Comparison of ENCODE assay signal across 1 cellular context in the genomic region with DNA sequence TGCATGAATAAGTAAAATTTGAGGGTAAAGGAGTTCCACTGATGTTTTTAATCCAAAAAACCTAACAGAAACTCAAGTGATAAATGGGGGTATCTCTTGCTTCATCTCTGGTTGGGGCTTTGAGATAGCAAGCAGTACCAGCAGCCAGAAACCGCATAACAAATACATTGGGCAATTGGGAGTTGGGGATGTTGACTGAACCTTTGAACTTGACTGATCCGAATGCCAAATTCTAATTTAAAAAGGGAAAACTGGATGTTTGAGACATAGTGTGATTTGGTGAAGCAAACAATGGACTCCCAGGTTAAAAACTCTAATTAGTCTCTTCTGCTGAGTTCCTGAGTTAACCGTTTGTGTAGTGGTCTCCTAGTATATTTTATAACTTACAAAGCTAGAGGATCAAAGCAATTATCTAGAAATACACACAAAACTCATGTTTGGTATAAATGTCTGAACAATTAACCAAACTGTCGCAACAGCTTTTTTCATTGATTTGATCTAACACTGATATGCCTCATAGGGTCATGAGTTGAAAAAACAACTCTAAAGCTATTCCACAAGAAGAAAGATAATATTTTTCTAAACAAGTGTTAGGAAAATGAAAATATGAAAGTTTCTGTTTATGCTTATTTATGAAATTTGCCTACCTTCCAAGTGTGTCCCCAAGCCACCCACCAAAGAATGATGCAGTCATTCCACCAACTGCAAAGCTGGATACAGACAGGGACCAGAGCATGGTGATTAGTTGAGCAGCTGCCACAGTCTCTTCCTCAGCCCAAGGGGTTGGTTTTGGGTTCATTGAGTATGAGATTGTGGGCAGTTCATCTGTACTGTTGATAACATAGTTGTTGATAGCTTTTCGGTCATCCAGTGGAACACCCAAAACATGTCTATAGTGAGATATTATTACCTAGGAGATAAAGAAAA.
TF ChIP-seq lines count a peak whose summit lies in the region.

No MANE protein-coding gene starts in this region.

TF ChIP-seq in HepG2, 621 proteins besides CTCF, POLR2A, EP300 and RAD21 (continued from another document and continues in another):
- TF ChIP-seq, protein P1, sequence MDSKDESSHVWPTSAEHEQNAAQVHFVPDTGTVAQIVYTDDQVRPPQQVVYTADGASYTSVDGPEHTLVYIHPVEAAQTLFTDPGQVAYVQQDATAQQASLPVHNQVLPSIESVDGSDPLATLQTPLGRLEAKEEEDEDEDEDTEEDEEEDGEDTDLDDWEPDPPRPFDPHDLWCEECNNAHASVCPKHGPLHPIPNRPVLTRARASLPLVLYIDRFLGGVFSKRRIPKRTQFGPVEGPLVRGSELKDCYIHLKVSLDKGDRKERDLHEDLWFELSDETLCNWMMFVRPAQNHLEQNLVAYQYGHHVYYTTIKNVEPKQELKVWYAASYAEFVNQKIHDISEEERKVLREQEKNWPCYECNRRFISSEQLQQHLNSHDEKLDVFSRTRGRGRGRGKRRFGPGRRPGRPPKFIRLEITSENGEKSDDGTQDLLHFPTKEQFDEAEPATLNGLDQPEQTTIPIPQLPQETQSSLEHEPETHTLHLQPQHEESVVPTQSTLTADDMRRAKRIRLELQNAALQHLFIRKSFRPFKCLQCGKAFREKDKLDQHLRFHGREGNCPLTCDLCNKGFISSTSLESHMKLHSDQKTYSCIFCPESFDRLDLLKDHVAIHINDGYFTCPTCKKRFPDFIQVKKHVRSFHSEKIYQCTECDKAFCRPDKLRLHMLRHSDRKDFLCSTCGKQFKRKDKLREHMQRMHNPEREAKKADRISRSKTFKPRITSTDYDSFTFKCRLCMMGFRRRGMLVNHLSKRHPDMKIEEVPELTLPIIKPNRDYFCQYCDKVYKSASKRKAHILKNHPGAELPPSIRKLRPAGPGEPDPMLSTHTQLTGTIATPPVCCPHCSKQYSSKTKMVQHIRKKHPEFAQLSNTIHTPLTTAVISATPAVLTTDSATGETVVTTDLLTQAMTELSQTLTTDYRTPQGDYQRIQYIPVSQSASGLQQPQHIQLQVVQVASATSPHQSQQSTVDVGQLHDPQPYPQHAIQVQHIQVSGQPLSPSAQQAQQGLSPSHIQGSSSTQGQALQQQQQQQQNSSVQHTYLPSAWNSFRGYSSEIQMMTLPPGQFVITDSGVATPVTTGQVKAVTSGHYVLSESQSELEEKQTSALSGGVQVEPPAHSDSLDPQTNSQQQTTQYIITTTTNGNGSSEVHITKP (CRISPR knock-in tag; IDR thresholded peaks at IDR 0.05; ENCODE audit: low read depth), result peak; percentile 33; the same call in 1 of the 2 replicates
- TF ChIP-seq GATAD2A (CRISPR knock-in tag; IDR thresholded peaks at IDR 0.05) (peak; percentile 98), DNMT3B (CRISPR knock-in tag; conservative IDR thresholded peaks at IDR 0.05) (no peak), ZSCAN21 (CRISPR knock-in tag; IDR thresholded peaks at IDR 0.05; ENCODE audit: borderline replicate concordance) (no peak), AGO2 (optimal IDR thresholded peaks at IDR 0.05; ENCODE audit: low read depth, low read length) (no peak), ZNF224 (CRISPR knock-in tag; IDR thresholded peaks at IDR 0.05) (no peak; the same call in 1 of the 2 replicates), SP5 (CRISPR knock-in tag; IDR thresholded peaks at IDR 0.05; ENCODE audit: borderline replicate concordance, low read depth) (peak; percentile 73), CBFB (CRISPR knock-in tag; IDR thresholded peaks at IDR 0.05) (peak; percentile 100), RARG (CRISPR knock-in tag; IDR thresholded peaks at IDR 0.05; ENCODE audit: low read depth) (no peak), NRL (CRISPR knock-in tag; IDR thresholded peaks at IDR 0.05; ENCODE audit: borderline replicate concordance) (no peak), RFX3 (CRISPR knock-in tag; IDR thresholded peaks at IDR 0.05) (no peak), LCORL (IDR thresholded peaks at IDR 0.05) (peak; percentile 97), LCORL (CRISPR knock-in tag; IDR thresholded peaks at IDR 0.05) (peak; percentile 97), ZNF550 (CRISPR knock-in tag; IDR thresholded peaks at IDR 0.05; ENCODE audit: borderline replicate concordance) (no peak), NCOA5 (CRISPR knock-in tag; IDR thresholded peaks at IDR 0.05) (no peak), RAD51 (IDR thresholded peaks at IDR 0.05; ENCODE audit: borderline replicate concordance) (no peak), ZSCAN29 (CRISPR knock-in tag; conservative IDR thresholded peaks at IDR 0.05) (no peak), TOE1 (CRISPR knock-in tag; IDR thresholded peaks at IDR 0.05) (no peak), FIP1L1 (IDR thresholded peaks at IDR 0.05; ENCODE audit: borderline replicate concordance, insufficient read depth, low read depth, low read length) (no peak), HNRNPK (IDR thresholded peaks at IDR 0.05; ENCODE audit: low read depth, low read length, poor library complexity, severe bottlenecking) (no peak), POLR2AphosphoS2 (IDR thresholded peaks at IDR 0.05; ENCODE audit: low read depth, low read length) (no peak), ZSCAN30 (CRISPR knock-in tag; IDR thresholded peaks at IDR 0.05) (no peak), ZNF567 (CRISPR knock-in tag; IDR thresholded peaks at IDR 0.05; ENCODE audit: borderline replicate concordance) (no peak), XBP1 (CRISPR knock-in tag; IDR thresholded peaks at IDR 0.05) (no peak), SALL1 (CRISPR knock-in tag; IDR thresholded peaks at IDR 0.05) (peak; percentile 81), ATF7-NPFF (CRISPR knock-in tag; IDR thresholded peaks at IDR 0.05; ENCODE audit: low read depth) (no peak), ZSCAN9 (CRISPR knock-in tag; IDR thresholded peaks at IDR 0.05; ENCODE audit: borderline replicate concordance) (peak; percentile 22; the same call in 1 of the 2 replicates), ZBTB1 (CRISPR knock-in tag; IDR thresholded peaks at IDR 0.05; ENCODE audit: borderline replicate concordance) (no peak), ZNF33A (CRISPR knock-in tag; IDR thresholded peaks at IDR 0.05; ENCODE audit: borderline replicate concordance) (no peak), ZNF891 (CRISPR knock-in tag; IDR thresholded peaks at IDR 0.05) (no peak), TAF15 (IDR thresholded peaks at IDR 0.05; ENCODE audit: low read depth, low read length, poor library complexity, severe bottlenecking) (no peak), ZNF672 (CRISPR knock-in tag; IDR thresholded peaks at IDR 0.05) (no peak), ZNF816 (CRISPR knock-in tag; IDR thresholded peaks at IDR 0.05; ENCODE audit: borderline replicate concordance) (peak; percentile 59; the same call in 1 of the 2 replicates), MIER3 (CRISPR knock-in tag; IDR thresholded peaks at IDR 0.05; ENCODE audit: borderline replicate concordance) (peak; percentile 78; the same call in 1 of the 2 replicates), PHB2 (IDR thresholded peaks at IDR 0.05; ENCODE audit: partially characterized antibody) (no peak), NFATC3 (CRISPR knock-in tag; IDR thresholded peaks at IDR 0.05) (no peak), MAF1 (CRISPR knock-in tag; IDR thresholded peaks at IDR 0.05; ENCODE audit: borderline replicate concordance) (no peak), ZNF101 (CRISPR knock-in tag; IDR thresholded peaks at IDR 0.05; ENCODE audit: borderline replicate concordance, low read depth) (no peak), BCL6 (CRISPR knock-in tag; IDR thresholded peaks at IDR 0.05) (peak; percentile 93), ONECUT2 (CRISPR knock-in tag; IDR thresholded peaks at IDR 0.05) (peak; percentile 77), ZFY (CRISPR knock-in tag; IDR thresholded peaks at IDR 0.05) (no peak), RFXANK (CRISPR knock-in tag; IDR thresholded peaks at IDR 0.05) (no peak)
- TF ChIP-seq, protein P2, sequence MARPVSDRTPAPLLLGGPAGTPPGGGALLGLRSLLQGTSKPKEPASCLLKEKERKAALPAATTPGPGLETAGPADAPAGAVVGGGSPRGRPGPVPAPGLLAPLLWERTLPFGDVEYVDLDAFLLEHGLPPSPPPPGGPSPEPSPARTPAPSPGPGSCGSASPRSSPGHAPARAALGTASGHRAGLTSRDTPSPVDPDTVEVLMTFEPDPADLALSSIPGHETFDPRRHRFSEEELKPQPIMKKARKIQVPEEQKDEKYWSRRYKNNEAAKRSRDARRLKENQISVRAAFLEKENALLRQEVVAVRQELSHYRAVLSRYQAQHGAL (CRISPR knock-in tag; IDR thresholded peaks at IDR 0.05; ENCODE audit: not compliant biosample characterization), result no peak
- TF ChIP-seq, protein P3, sequence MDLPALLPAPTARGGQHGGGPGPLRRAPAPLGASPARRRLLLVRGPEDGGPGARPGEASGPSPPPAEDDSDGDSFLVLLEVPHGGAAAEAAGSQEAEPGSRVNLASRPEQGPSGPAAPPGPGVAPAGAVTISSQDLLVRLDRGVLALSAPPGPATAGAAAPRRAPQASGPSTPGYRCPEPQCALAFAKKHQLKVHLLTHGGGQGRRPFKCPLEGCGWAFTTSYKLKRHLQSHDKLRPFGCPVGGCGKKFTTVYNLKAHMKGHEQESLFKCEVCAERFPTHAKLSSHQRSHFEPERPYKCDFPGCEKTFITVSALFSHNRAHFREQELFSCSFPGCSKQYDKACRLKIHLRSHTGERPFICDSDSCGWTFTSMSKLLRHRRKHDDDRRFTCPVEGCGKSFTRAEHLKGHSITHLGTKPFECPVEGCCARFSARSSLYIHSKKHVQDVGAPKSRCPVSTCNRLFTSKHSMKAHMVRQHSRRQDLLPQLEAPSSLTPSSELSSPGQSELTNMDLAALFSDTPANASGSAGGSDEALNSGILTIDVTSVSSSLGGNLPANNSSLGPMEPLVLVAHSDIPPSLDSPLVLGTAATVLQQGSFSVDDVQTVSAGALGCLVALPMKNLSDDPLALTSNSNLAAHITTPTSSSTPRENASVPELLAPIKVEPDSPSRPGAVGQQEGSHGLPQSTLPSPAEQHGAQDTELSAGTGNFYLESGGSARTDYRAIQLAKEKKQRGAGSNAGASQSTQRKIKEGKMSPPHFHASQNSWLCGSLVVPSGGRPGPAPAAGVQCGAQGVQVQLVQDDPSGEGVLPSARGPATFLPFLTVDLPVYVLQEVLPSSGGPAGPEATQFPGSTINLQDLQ (CRISPR knock-in tag; IDR thresholded peaks at IDR 0.05), result no peak
- TF ChIP-seq, protein P4, sequence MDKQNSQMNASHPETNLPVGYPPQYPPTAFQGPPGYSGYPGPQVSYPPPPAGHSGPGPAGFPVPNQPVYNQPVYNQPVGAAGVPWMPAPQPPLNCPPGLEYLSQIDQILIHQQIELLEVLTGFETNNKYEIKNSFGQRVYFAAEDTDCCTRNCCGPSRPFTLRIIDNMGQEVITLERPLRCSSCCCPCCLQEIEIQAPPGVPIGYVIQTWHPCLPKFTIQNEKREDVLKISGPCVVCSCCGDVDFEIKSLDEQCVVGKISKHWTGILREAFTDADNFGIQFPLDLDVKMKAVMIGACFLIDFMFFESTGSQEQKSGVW (CRISPR knock-in tag; IDR thresholded peaks at IDR 0.05; ENCODE audit: borderline replicate concordance), result no peak
- TF ChIP-seq, protein P5, sequence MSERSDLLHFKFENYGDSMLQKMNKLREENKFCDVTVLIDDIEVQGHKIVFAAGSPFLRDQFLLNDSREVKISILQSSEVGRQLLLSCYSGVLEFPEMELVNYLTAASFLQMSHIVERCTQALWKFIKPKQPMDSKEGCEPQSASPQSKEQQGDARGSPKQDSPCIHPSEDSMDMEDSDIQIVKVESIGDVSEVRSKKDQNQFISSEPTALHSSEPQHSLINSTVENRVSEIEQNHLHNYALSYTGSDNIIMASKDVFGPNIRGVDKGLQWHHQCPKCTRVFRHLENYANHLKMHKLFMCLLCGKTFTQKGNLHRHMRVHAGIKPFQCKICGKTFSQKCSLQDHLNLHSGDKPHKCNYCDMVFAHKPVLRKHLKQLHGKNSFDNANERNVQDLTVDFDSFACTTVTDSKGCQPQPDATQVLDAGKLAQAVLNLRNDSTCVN (CRISPR knock-in tag; IDR thresholded peaks at IDR 0.05; ENCODE audit: borderline replicate concordance), result no peak
- TF ChIP-seq, protein P6, sequence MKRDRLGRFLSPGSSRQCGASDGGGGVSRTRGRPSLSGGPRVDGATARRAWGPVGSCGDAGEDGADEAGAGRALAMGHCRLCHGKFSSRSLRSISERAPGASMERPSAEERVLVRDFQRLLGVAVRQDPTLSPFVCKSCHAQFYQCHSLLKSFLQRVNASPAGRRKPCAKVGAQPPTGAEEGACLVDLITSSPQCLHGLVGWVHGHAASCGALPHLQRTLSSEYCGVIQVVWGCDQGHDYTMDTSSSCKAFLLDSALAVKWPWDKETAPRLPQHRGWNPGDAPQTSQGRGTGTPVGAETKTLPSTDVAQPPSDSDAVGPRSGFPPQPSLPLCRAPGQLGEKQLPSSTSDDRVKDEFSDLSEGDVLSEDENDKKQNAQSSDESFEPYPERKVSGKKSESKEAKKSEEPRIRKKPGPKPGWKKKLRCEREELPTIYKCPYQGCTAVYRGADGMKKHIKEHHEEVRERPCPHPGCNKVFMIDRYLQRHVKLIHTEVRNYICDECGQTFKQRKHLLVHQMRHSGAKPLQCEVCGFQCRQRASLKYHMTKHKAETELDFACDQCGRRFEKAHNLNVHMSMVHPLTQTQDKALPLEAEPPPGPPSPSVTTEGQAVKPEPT (CRISPR knock-in tag; IDR thresholded peaks at IDR 0.05; ENCODE audit: low read depth), result no peak
- TF ChIP-seq, protein P7, sequence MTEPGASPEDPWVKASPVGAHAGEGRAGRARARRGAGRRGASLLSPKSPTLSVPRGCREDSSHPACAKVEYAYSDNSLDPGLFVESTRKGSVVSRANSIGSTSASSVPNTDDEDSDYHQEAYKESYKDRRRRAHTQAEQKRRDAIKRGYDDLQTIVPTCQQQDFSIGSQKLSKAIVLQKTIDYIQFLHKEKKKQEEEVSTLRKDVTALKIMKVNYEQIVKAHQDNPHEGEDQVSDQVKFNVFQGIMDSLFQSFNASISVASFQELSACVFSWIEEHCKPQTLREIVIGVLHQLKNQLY (CRISPR knock-in tag; IDR thresholded peaks at IDR 0.05), result peak; percentile 73; the same call in 1 of the 2 replicates
- TF ChIP-seq, protein P8, sequence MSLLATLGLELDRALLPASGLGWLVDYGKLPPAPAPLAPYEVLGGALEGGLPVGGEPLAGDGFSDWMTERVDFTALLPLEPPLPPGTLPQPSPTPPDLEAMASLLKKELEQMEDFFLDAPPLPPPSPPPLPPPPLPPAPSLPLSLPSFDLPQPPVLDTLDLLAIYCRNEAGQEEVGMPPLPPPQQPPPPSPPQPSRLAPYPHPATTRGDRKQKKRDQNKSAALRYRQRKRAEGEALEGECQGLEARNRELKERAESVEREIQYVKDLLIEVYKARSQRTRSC (CRISPR knock-in tag; IDR thresholded peaks at IDR 0.05; ENCODE audit: low read depth), result no peak
- TF ChIP-seq, protein P9, sequence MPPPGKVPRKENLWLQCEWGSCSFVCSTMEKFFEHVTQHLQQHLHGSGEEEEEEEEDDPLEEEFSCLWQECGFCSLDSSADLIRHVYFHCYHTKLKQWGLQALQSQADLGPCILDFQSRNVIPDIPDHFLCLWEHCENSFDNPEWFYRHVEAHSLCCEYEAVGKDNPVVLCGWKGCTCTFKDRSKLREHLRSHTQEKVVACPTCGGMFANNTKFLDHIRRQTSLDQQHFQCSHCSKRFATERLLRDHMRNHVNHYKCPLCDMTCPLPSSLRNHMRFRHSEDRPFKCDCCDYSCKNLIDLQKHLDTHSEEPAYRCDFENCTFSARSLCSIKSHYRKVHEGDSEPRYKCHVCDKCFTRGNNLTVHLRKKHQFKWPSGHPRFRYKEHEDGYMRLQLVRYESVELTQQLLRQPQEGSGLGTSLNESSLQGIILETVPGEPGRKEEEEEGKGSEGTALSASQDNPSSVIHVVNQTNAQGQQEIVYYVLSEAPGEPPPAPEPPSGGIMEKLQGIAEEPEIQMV (CRISPR knock-in tag; IDR thresholded peaks at IDR 0.05; ENCODE audit: low read depth), result no peak
